1 cellular context compared by ENCODE assay signal in genomic region chr6:2634151-2634964, GRCh38.
TF ChIP-seq lines count a peak whose summit lies in the region.

No MANE protein-coding gene starts in this region.

TF ChIP-seq in HepG2, 621 proteins besides CTCF, POLR2A, EP300 and RAD21 (continued from another document):
- no peak for TF ChIP-seq SKIL (CRISPR knock-in tag; IDR thresholded peaks at IDR 0.05; ENCODE audit: borderline replicate concordance)
- TF ChIP-seq TRIM22 (IDR thresholded peaks at IDR 0.05) = no peak
- TF ChIP-seq RBM22 (optimal IDR thresholded peaks at IDR 0.05; ENCODE audit: low read length) = no peak
- no peak for TF ChIP-seq ZBTB20 (CRISPR knock-in tag; IDR thresholded peaks at IDR 0.05; ENCODE audit: borderline replicate concordance, low read depth)
- TF ChIP-seq RERE (CRISPR knock-in tag; IDR thresholded peaks at IDR 0.05; ENCODE audit: low read depth) = no peak
- TF ChIP-seq MAFG (CRISPR knock-in tag; IDR thresholded peaks at IDR 0.05) = no peak
- TF ChIP-seq ZFP82 (CRISPR knock-in tag; IDR thresholded peaks at IDR 0.05; ENCODE audit: borderline replicate concordance) = 0 out of 2 replicates have a peak, but pooled peaks have one; percentile 37
- 0 out of 2 replicates have a peak, but pooled peaks have one; percentile 68 for TF ChIP-seq ZNF580 (CRISPR knock-in tag; IDR thresholded peaks at IDR 0.05; ENCODE audit: borderline replicate concordance, low read depth)
- peak; percentile 83; the same call in 1 of the 2 replicates for TF ChIP-seq IRF9 (CRISPR knock-in tag; IDR thresholded peaks at IDR 0.05; ENCODE audit: borderline replicate concordance)
- TF ChIP-seq ZNF576 (CRISPR knock-in tag; IDR thresholded peaks at IDR 0.05) = no peak
- no peak for TF ChIP-seq ARID2 (CRISPR knock-in tag; IDR thresholded peaks at IDR 0.05; ENCODE audit: borderline replicate concordance)
- 0 out of 2 replicates have a peak, but pooled peaks have one; percentile 66 for TF ChIP-seq ETS1 (CRISPR knock-in tag; IDR thresholded peaks at IDR 0.05)
- no peak for TF ChIP-seq ZNF674 (CRISPR knock-in tag; IDR thresholded peaks at IDR 0.05; ENCODE audit: low read depth)
- 0 out of 2 replicates have a peak, but pooled peaks have one; percentile 44 for TF ChIP-seq ATF2 (CRISPR knock-in tag; IDR thresholded peaks at IDR 0.05)
- no peak for TF ChIP-seq KDM1A (CRISPR knock-in tag; IDR thresholded peaks at IDR 0.05)
- 0 out of 2 replicates have a peak, but pooled peaks have one; percentile 69 for TF ChIP-seq ZNF446 (CRISPR knock-in tag; IDR thresholded peaks at IDR 0.05)
